In genomic region chr1:85692730-85693314, GRCh38 we compare ENCODE assay signal across 8 cellular contexts. TPM values are rescaled to one million over a fixed set of nuclear protein-coding genes. Genes with fewer than 3 reads are reported as not detected.
DNase-seq lines count a peak whose midpoint lies in the region; ATAC-seq, FAIRE-seq and TF ChIP-seq lines count a peak whose summit lies in the region.

No MANE protein-coding gene starts in this region.

- peak; percentile 31 for FAIRE-seq in colon (lab: Jason Lieb, UNC)

- no peaks in the 10 kb centered on the region for H3K9me2 ChIP-seq in MM.1S (replicated peaks; ENCODE audit: insufficient read depth, low read length)

- H2AFZ ChIP-seq in MM.1S (ENCODE audit: low read length) (no peak overlapping the region), osteoblast (ENCODE audit: low read length) (no peak overlapping the region)

- DNase-seq in Daoy (ENCODE audit: low read depth) = peak; percentile 31
- DNase-seq in MM.1S = no peak
- DNase-seq in osteoblast (ENCODE audit: insufficient read length, low spot score, missing footprints) = no peak
- no peak for DNase-seq in HuH-7 (ENCODE audit: low spot score)
- DNase-seq in GM19238 (ENCODE audit: insufficient read length, low spot score) = no peak

- no peak overlapping the region for H3K4me3 ChIP-seq in MM.1S (ENCODE audit: low read length)
- no peak overlapping the region for H3K4me3 ChIP-seq in osteoblast (ENCODE audit: insufficient read depth, low read length)

- TF ChIP-seq CTCF in MM.1S (IDR thresholded peaks at IDR 0.05; ENCODE audit: low read length) = peak; percentile 27
- peak; percentile 60 for TF ChIP-seq CTCF in osteoblast (IDR thresholded peaks at IDR 0.05; ENCODE audit: extremely low read depth, low read depth, low read length)

- no peaks in the 10 kb centered on the region for H3K27me3 ChIP-seq in MM.1S (replicated peaks; ENCODE audit: insufficient read depth, low read length)
- no peaks in the 10 kb centered on the region for H3K27me3 ChIP-seq in osteoblast (ENCODE audit: insufficient read depth, low read length)

- H3K4me2 ChIP-seq in MM.1S (ENCODE audit: low read depth, low read length) (no peak overlapping the region), osteoblast (ENCODE audit: insufficient read depth, low read length) (no peak overlapping the region)

- no peaks in the 10 kb centered on the region for H3F3A ChIP-seq in MM.1S (ENCODE audit: insufficient read depth, low read length)

- H3K36me3 ChIP-seq in MM.1S (replicated peaks; ENCODE audit: insufficient read depth, low read length) (no peaks in the 10 kb centered on the region), osteoblast (ENCODE audit: insufficient read depth, low read length) (peaks cover 12% of the 10 kb centered on the region)

- H4K20me1 ChIP-seq in MM.1S (ENCODE audit: insufficient read depth, low read length) (no peaks in the 10 kb centered on the region), osteoblast (ENCODE audit: insufficient read depth, low read length) (no peaks in the 10 kb centered on the region)

- H3K9me3 ChIP-seq in MM.1S (replicated peaks; ENCODE audit: insufficient read depth, low read length) = no peaks in the 10 kb centered on the region
- no peaks in the 10 kb centered on the region for H3K9me3 ChIP-seq in osteoblast (ENCODE audit: low read depth, low read length)

- no peaks in the 10 kb centered on the region for H3K79me2 ChIP-seq in MM.1S (ENCODE audit: low read length)
- peaks cover 35% of the 10 kb centered on the region for H3K79me2 ChIP-seq in osteoblast (ENCODE audit: insufficient read depth, low read length)

- ATAC-seq in HG02678 (IDR thresholded peaks at IDR 0.05; ENCODE audit: unreplicated experiment) (no peak), HG03460 (IDR thresholded peaks at IDR 0.05; ENCODE audit: unreplicated experiment) (no peak)

- no peak overlapping the region for H3K9ac ChIP-seq in MM.1S (ENCODE audit: low read length)

- H3K27ac ChIP-seq in MM.1S (ENCODE audit: low read length) (no peak overlapping the region), osteoblast (ENCODE audit: low read depth, low read length) (peak overlapping the region; percentile 65)

- no peaks in the 10 kb centered on the region for H3K4me1 ChIP-seq in MM.1S (ENCODE audit: low read length)
- peaks cover 15% of the 10 kb centered on the region for H3K4me1 ChIP-seq in osteoblast (ENCODE audit: insufficient read depth, low read length)

RNA-seq across cellular contexts. Expression of gene ZNHIT6, which starts 15.4 kb away (rescaled TPM):
- 29.3 and 43.4 TPM in 2 replicates for total RNA-seq in Daoy (2014; rRNA removed; shearing (Covaris generic))
- 13.4 and 14.4 TPM in 2 replicates for total RNA-seq in osteoblast
